2 cellular contexts compared by ENCODE assay signal in the genomic region with DNA sequence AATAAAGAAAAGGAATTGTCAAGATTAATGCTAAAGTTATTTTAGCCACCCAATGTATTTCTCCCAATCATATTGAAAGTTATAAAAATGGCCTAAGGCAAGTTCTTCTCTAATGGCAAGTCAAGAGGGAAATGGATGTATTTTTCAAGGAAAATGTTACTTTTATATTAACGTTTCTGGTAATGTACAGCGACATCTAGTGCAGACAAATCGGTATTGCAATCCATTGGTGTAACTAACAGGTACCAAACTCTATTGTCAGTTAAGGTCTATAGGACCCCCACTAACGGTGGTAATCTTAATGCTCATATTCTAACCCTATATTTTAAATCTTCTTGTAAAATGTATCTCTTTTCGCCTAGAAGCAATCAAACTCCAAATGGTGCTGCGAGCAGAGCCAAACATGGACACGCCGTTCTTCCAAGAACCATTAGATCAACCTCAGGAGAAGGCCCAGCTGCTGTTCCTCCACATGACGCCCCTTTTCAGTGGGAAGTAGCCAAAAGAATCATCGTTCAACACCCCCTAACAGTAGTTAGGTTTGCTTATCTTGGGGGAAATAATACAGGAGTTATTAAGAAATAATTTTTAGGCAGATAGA.
TF ChIP-seq lines count a peak whose summit lies in the region.

No MANE protein-coding gene starts in this region.

TF ChIP-seq in SK-N-SH, 30 proteins besides CTCF, POLR2A, EP300 and RAD21 (continued from another document):
- TF ChIP-seq, protein P1, sequence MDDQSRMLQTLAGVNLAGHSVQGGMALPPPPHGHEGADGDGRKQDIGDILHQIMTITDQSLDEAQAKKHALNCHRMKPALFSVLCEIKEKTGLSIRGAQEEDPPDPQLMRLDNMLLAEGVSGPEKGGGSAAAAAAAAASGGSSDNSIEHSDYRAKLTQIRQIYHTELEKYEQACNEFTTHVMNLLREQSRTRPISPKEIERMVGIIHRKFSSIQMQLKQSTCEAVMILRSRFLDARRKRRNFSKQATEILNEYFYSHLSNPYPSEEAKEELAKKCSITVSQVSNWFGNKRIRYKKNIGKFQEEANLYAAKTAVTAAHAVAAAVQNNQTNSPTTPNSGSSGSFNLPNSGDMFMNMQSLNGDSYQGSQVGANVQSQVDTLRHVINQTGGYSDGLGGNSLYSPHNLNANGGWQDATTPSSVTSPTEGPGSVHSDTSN (IDR thresholded peaks at IDR 0.05): no peak
- TF ChIP-seq, protein P2, sequence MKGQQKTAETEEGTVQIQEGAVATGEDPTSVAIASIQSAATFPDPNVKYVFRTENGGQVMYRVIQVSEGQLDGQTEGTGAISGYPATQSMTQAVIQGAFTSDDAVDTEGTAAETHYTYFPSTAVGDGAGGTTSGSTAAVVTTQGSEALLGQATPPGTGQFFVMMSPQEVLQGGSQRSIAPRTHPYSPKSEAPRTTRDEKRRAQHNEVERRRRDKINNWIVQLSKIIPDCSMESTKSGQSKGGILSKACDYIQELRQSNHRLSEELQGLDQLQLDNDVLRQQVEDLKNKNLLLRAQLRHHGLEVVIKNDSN (IDR thresholded peaks at IDR 0.05; ENCODE audit: borderline replicate concordance, low read depth): no peak
- TF ChIP-seq GABPA (IDR thresholded peaks at IDR 0.05; ENCODE audit: low read depth) (no peak), MXI1 (IDR thresholded peaks at IDR 0.05; ENCODE audit: low read depth, low read length) (no peak), MEF2A (IDR thresholded peaks at IDR 0.05; ENCODE audit: borderline replicate concordance, low read depth) (no peak), SIN3A (IDR thresholded peaks at IDR 0.05; ENCODE audit: borderline replicate concordance, low read depth, low read length) (no peak)
- TF ChIP-seq, protein P3, sequence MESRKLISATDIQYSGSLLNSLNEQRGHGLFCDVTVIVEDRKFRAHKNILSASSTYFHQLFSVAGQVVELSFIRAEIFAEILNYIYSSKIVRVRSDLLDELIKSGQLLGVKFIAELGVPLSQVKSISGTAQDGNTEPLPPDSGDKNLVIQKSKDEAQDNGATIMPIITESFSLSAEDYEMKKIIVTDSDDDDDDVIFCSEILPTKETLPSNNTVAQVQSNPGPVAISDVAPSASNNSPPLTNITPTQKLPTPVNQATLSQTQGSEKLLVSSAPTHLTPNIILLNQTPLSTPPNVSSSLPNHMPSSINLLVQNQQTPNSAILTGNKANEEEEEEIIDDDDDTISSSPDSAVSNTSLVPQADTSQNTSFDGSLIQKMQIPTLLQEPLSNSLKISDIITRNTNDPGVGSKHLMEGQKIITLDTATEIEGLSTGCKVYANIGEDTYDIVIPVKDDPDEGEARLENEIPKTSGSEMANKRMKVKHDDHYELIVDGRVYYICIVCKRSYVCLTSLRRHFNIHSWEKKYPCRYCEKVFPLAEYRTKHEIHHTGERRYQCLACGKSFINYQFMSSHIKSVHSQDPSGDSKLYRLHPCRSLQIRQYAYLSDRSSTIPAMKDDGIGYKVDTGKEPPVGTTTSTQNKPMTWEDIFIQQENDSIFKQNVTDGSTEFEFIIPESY (IDR thresholded peaks at IDR 0.05; ENCODE audit: borderline replicate concordance, low read depth): no peak

TF ChIP-seq in SK-N-SH treated with all-trans-retinoic acid at 6 μM for 48 hours, 23 proteins besides CTCF, POLR2A, EP300 and RAD21 (continued from another document):
- TF ChIP-seq, protein P4, sequence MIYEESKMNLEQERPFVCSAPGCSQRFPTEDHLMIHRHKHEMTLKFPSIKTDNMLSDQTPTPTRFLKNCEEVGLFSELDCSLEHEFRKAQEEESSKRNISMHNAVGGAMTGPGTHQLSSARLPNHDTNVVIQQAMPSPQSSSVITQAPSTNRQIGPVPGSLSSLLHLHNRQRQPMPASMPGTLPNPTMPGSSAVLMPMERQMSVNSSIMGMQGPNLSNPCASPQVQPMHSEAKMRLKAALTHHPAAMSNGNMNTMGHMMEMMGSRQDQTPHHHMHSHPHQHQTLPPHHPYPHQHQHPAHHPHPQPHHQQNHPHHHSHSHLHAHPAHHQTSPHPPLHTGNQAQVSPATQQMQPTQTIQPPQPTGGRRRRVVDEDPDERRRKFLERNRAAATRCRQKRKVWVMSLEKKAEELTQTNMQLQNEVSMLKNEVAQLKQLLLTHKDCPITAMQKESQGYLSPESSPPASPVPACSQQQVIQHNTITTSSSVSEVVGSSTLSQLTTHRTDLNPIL (CRISPR knock-in tag; IDR thresholded peaks at IDR 0.05; ENCODE audit: low read depth): no peak
- no peak for TF ChIP-seq CSDC2 (CRISPR knock-in tag; IDR thresholded peaks at IDR 0.05)
- TF ChIP-seq GLIS3 (CRISPR knock-in tag; IDR thresholded peaks at IDR 0.05): no peak
- no peak for TF ChIP-seq ZFP30 (CRISPR knock-in tag; IDR thresholded peaks at IDR 0.05)
- TF ChIP-seq ESRRG (CRISPR knock-in tag; IDR thresholded peaks at IDR 0.05): no peak
